In genomic region chr3:50269977-50270413, GRCh38 we compare ENCODE assay signal across 11 cellular contexts. TPM values are rescaled to one million over a fixed set of nuclear protein-coding genes. Genes with fewer than 3 reads are reported as not detected.
DNase-seq lines count a peak whose midpoint lies in the region; ATAC-seq, FAIRE-seq and TF ChIP-seq lines count a peak whose summit lies in the region.
"Had no signal": no experiment of that assay in that cellular context is flagged by ENCODE, and none has a peak within 500 bp of the region (broad histone marks: within the 10 kb centered on the region; RNA-seq: fewer than 3 reads in every experiment).

No MANE protein-coding gene starts in this region.

- FAIRE-seq in bronchial epithelial cell (lab: Jason Lieb, UNC), result no peak
- FAIRE-seq: D721Med had no signal

- no peaks in the 10 kb centered on the region for H3K9me3 ChIP-seq in ovary

- DNase-seq in EL (peak; percentile 78), bronchial epithelial cell (ENCODE audit: low read depth) (peak; percentile 63), ovary (peak in 3 of 5 donors; percentile 41 to 48 (median 41)), NCI-H1105 treated with DMSO at 0.1 percent for 48 hours (lab: John Stamatoyannopoulos, UW) (no peak), NCI-H2196 treated with DMSO at 0.1 percent for 48 hours (lab: John Stamatoyannopoulos, UW; ENCODE audit: unreplicated experiment) (no peak)
- DNase-seq: activated gamma-delta T cell treated with Interleukin-2 at 50 U/mL for 16 hours, hippocampal formation, NCI-H187 had no signal

- no peak for TF ChIP-seq POLR2A in ovary (IDR thresholded peaks at IDR 0.05)

- intact Hi-C loops in ovary (cut with DNase I), result loop anchor here (2.0 to 10.0 kb wide), 6 partner anchors 43 to 155 kb away; partner anchors contain the start of genes GNAT1 (in 4 of the 4), HYAL2 (in 1 of the 4) and TUSC2 (in 1 of the 4)

- peak overlapping the region; percentile 83 to 99 for H3K27ac ChIP-seq in ovary

- whole genome bisulfite sequencing in ovary, 3 donors, result 76 to 86% (median 79%) methylated on average over 8 of the region's 8 CpGs

- H3K36me3 ChIP-seq in bronchial epithelial cell (ENCODE audit: control insufficient read depth, insufficient read depth, low read length) (no peaks in the 10 kb centered on the region), ovary (no peaks in the 10 kb centered on the region)

- TF ChIP-seq CTCF in bronchial epithelial cell (IDR thresholded peaks at IDR 0.05; ENCODE audit: insufficient read depth, low read length, severe bottlenecking), result no peak
- TF ChIP-seq CTCF in ovary (IDR thresholded peaks at IDR 0.05), result no peak

- no peaks in the 10 kb centered on the region for H3K27me3 ChIP-seq in bronchial epithelial cell (ENCODE audit: control insufficient read depth, insufficient read depth, low read length)
- H3K27me3 ChIP-seq in ovary, result no peaks in the 10 kb centered on the region

- no peak overlapping the region for H3K4me3 ChIP-seq in bronchial epithelial cell (ENCODE audit: low read depth, low read length)
- peak overlapping the region; percentile 24 for H3K4me3 ChIP-seq in ovary

- H3K4me1 ChIP-seq in ovary (ENCODE audit: insufficient read depth), result peaks cover 42% of the 10 kb centered on the region

- no peak for TF ChIP-seq EP300 in ovary (IDR thresholded peaks at IDR 0.05)

- ATAC-seq in HG02870 (IDR thresholded peaks at IDR 0.05; ENCODE audit: unreplicated experiment), result no peak
- ATAC-seq: right cardiac atrium had no signal

RNA-seq across cellular contexts. Expression of gene SEMA3B, which starts 1.0 kb away (rescaled TPM):
- 2.3 and 7.1 TPM in 2 replicates for total RNA-seq in bronchial epithelial cell
- total RNA-seq in ovary, result 100 to 1,000 TPM in 1 of 7 donors, 10 to 100 TPM in 6; 18.4 to 224 (median 51.9) TPM
- polyA plus RNA-seq in ovary, result 10 to 100 TPM in 1 of 2 donors, 1 to 10 TPM in 1; 5.0 to 30.9 TPM

RNA-seq across cellular contexts. Expression of gene LSMEM2, which starts 8.9 kb away (rescaled TPM):
- under 0.01 TPM in 1 of 2 replicates, not detected in the other for total RNA-seq in bronchial epithelial cell
- total RNA-seq in ovary, result 1 to 10 TPM in 2 of 7 donors, under 1 TPM in 3, not detected in 2; 0.42 to 1.4 (median 0.76) TPM
- polyA plus RNA-seq in ovary, result 1 to 10 TPM in 1 of 2 donors, under 1 TPM in 1; 0.60 to 1.0 TPM

RNA-seq across cellular contexts. Expression of gene IFRD2, which starts 22.2 kb away (rescaled TPM):
- total RNA-seq in bronchial epithelial cell (104 and 177 TPM in 2 replicates), ovary (10 to 100 TPM; 31.8 to 76.9 (median 56.4) TPM)
- 10 to 100 TPM; 14.5 to 32.8 TPM for polyA plus RNA-seq in ovary

RNA-seq across cellular contexts. Expression of gene HYAL3, which starts 29.2 kb away (rescaled TPM):
- total RNA-seq in bronchial epithelial cell (6.6 and 6.8 TPM in 2 replicates), ovary (1 to 10 TPM in 6 of 7 donors, under 1 TPM in 1; 0.58 to 4.3 (median 2.0) TPM)
- 1 to 10 TPM; 1.5 to 1.9 TPM for polyA plus RNA-seq in ovary

RNA-seq across cellular contexts. Expression of gene NAA80, which starts 29.2 kb away (rescaled TPM):
- 1.3 and 2.0 TPM in 2 replicates for total RNA-seq in bronchial epithelial cell
- total RNA-seq in ovary, result 10 to 100 TPM in 6 of 7 donors, 1 to 10 TPM in 1; 9.7 to 15.7 (median 13.0) TPM
- 10 to 100 TPM in 1 of 2 donors, 1 to 10 TPM in 1; 2.6 to 11.2 TPM for polyA plus RNA-seq in ovary

Comparison
In these comparisons a context has a peak if more than half of its experiments do, and no peak if none do; other contexts are left out.
1. DNase-seq: peak in EL (single experiment), bronchial epithelial cell (single experiment) and ovary (3 of 5); none in NCI-H1105 treated with DMSO at 0.1 percent for 48 hours (single experiment) and NCI-H2196 treated with DMSO at 0.1 percent for 48 hours (single experiment).